In the genomic region with DNA sequence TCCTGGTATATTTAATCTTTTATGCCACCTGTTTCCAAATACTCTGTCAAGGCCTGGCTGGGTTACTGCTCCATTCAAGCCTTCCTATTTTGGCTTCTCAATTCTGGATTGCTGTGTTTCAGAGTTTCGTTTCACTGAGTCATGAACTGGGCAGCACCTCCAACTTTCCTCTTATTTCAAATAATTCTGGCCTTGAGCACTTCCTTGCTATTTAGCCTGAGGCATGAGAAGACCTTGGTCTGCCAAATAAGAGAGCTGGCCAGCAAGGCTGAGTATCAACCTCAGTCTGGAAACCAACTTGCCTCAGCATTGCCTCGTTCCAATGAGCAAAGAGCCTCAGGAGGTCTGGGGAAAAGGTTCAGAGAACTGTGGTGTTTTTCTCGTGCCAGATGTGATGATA, we compare ENCODE assay signal across 11 cellular contexts.
DNase-seq lines count a peak whose midpoint lies in the region; ATAC-seq and TF ChIP-seq lines count a peak whose summit lies in the region.
"Had no signal": no experiment of that assay in that cellular context is flagged by ENCODE, and none has a peak within 500 bp of the region (broad histone marks: within the 10 kb centered on the region; RNA-seq: fewer than 3 reads in every experiment).

No MANE protein-coding gene starts in this region.

- ATAC-seq in GM18861 (IDR thresholded peaks at IDR 0.05; ENCODE audit: unreplicated experiment) = no peak
- ATAC-seq: natural killer cell treated with Interleukin-12 subunit alpha and Interleukin-12 subunit beta and Interleukin-15 and Interleukin-18, amount 100 ng/mL, for 72 hours had no signal

- no peaks in the 10 kb centered on the region for H3K36me3 ChIP-seq in KOPT-K1 (ENCODE audit: insufficient read depth, low read length)
- no peaks in the 10 kb centered on the region for H3K36me3 ChIP-seq in endodermal cell (ENCODE audit: control insufficient read depth, insufficient read depth, low read length)

- no peak overlapping the region for H3K9ac ChIP-seq in endodermal cell (ENCODE audit: extremely low read depth, low read length, poor library complexity, severe bottlenecking)

- no peaks in the 10 kb centered on the region for H3K4me1 ChIP-seq in endodermal cell (ENCODE audit: control insufficient read depth, insufficient read depth, low read length)

- H3K4me3 Mint-ChIP-seq in endodermal cell = no peak overlapping the region
- H3K4me3 Mint-ChIP-seq: natural killer cell treated with Interleukin-12 subunit alpha and Interleukin-12 subunit beta and Interleukin-15 and Interleukin-18, amount 100 ng/mL, for 72 hours had no signal

- H3K27ac Mint-ChIP-seq in endodermal cell = no peak overlapping the region
- H3K27ac Mint-ChIP-seq: natural killer cell treated with Interleukin-12 subunit alpha and Interleukin-12 subunit beta and Interleukin-15 and Interleukin-18, amount 100 ng/mL, for 72 hours had no signal

- H3K27ac ChIP-seq in KOPT-K1 (ENCODE audit: low read depth, low read length, poor library complexity, severe bottlenecking) (peak overlapping the region; percentile 38), endodermal cell (ENCODE audit: low read depth, low read length) (no peak overlapping the region)
- H3K27ac ChIP-seq: C4-2B had no signal

- peak; percentile 89 for DNase-seq in AG08395 (ENCODE audit: low spot score)
- peak; percentile 59 to 95 for DNase-seq in cardiac fibroblast (ENCODE audit: low read depth in 2 of 2)
- DNase-seq in medulla oblongata (ENCODE audit: extremely low spot score) = peak; percentile 65
- DNase-seq in endodermal cell = no peak
- no peak for DNase-seq in stimulated activated naive CD4-positive, alpha-beta T cell treated with Interleukin-2 at 50 U/mL for 16 hours (lab: John Stamatoyannopoulos, UW)
- DNase-seq in T-helper 9 cell = no peak
- DNase-seq: NCI-H1436 treated with DMSO at 0.1 percent for 48 hours had no signal

- H3K27me3 ChIP-seq in endodermal cell (ENCODE audit: control insufficient read depth, insufficient read depth, low read length, poor library complexity, severe bottlenecking) = no peaks in the 10 kb centered on the region

- peaks cover 3% of the 10 kb centered on the region for H3K36me3 Mint-ChIP-seq in endodermal cell (ENCODE audit: low read depth)

- H3K9me3 Mint-ChIP-seq in endodermal cell = peaks cover 17% of the 10 kb centered on the region

- peaks cover 28% of the 10 kb centered on the region for H3K9me3 ChIP-seq in KOPT-K1 (ENCODE audit: insufficient read depth, low read length, poor library complexity, severe bottlenecking)
- peaks cover 16% of the 10 kb centered on the region for H3K9me3 ChIP-seq in endodermal cell (ENCODE audit: control insufficient read depth, low read length)

- H3K4me1 Mint-ChIP-seq in endodermal cell = no peaks in the 10 kb centered on the region

- H3K27me3 Mint-ChIP-seq in endodermal cell (ENCODE audit: insufficient read depth) = no peaks in the 10 kb centered on the region
- H3K27me3 Mint-ChIP-seq: natural killer cell treated with Interleukin-12 subunit alpha and Interleukin-12 subunit beta and Interleukin-15 and Interleukin-18, amount 100 ng/mL, for 72 hours had no signal

- 92 to 93% methylated on average over 2 to 3 of the region's 3 CpGs for WGBS in endodermal cell (ENCODE audit: insufficient coverage in 1 of 2, insufficient read length in 1 of 2), 2 experiments

- TF ChIP-seq CTCF in cardiac fibroblast (IDR thresholded peaks at IDR 0.05; ENCODE audit: low read depth, low read length) (no peak), endodermal cell (conservative IDR thresholded peaks at IDR 0.05) (no peak)

- H3K4me3 ChIP-seq in cardiac fibroblast (replicated peaks in 1 of 2; ENCODE audit: low read depth in 2 of 2, low read length in 2 of 2) (no peak overlapping the region), endodermal cell (ENCODE audit: low read length) (no peak overlapping the region)

Comparison
In these comparisons a context has a peak if more than half of its experiments do, and no peak if none do; other contexts are left out.
1. DNase-seq: peak in AG08395 (single experiment), cardiac fibroblast (2 of 2) and medulla oblongata (single experiment); none in endodermal cell (single experiment), stimulated activated naive CD4-positive, alpha-beta T cell treated with Interleukin-2 at 50 U/mL for 16 hours (single experiment) and T-helper 9 cell (single experiment).